Comparison of ENCODE assay signal across 14 cellular contexts in genomic region chr6:157325069-157325805, GRCh38. TPM values are rescaled to one million over a fixed set of nuclear protein-coding genes. Genes with fewer than 3 reads are reported as not detected.
A peak's percentile ranks its signal among the peaks of the same experiment; 100 is the strongest.
DNase-seq lines count a peak whose midpoint lies in the region; ATAC-seq and TF ChIP-seq lines count a peak whose summit lies in the region.
"Had no signal": no experiment of that assay in that cellular context is flagged by ENCODE, and none has a peak within 500 bp of the region (broad histone marks: within the 10 kb centered on the region; RNA-seq: fewer than 3 reads in every experiment).

No MANE protein-coding gene starts in this region.

- no peak overlapping the region for H3K4me3 ChIP-seq in A673 (ENCODE audit: low read depth, low read length, poor library complexity, severe bottlenecking)

- peaks cover 49% of the 10 kb centered on the region for H3K4me1 Mint-ChIP-seq in activated T-helper 1 cell treated with anti-CD3 and anti-CD28 coated beads, Interleukin-12 subunit alpha, Interleukin-12 subunit beta, Interleukin-2, Interleukin-4 antibody, amounts not matched to agents 30 ng/mL and 10 ng/mL and 1 ng/mL, durations not matched to agents 14 hours and 24 hours and 36 hours (ENCODE audit: low read depth)

- H3K4me3 Mint-ChIP-seq in activated T-helper 1 cell treated with anti-CD3 and anti-CD28 coated beads, Interleukin-12 subunit alpha, Interleukin-12 subunit beta, Interleukin-2, Interleukin-4 antibody, amounts not matched to agents 30 ng/mL and 10 ng/mL and 1 ng/mL, durations not matched to agents 14 hours and 24 hours and 36 hours = peak overlapping the region; percentile 6

- no peaks in the 10 kb centered on the region for H3K36me3 ChIP-seq in A673 (ENCODE audit: insufficient read depth, low read length, poor library complexity, severe bottlenecking)
- H3K36me3 ChIP-seq: sigmoid colon had no signal

- H3K27ac ChIP-seq in A673 (ENCODE audit: low read depth, low read length, poor library complexity, severe bottlenecking) = no peak overlapping the region
- H3K27ac ChIP-seq: BLaER1, SJSA1 had no signal

- H3K27ac Mint-ChIP-seq in activated T-helper 1 cell treated with anti-CD3 and anti-CD28 coated beads, Interleukin-12 subunit alpha, Interleukin-12 subunit beta, Interleukin-2, Interleukin-4 antibody, amounts not matched to agents 30 ng/mL and 10 ng/mL and 1 ng/mL, durations not matched to agents 14 hours and 24 hours and 36 hours = peak overlapping the region; percentile 4

- peaks cover 9% of the 10 kb centered on the region for H3K4me1 ChIP-seq in A673 (ENCODE audit: insufficient read depth, low read length, poor library complexity, severe bottlenecking)

- no peaks in the 10 kb centered on the region for H3K27me3 ChIP-seq in A673 (replicated peaks; ENCODE audit: insufficient read depth, low read depth, low read length, poor library complexity)
- H3K27me3 ChIP-seq: BLaER1, sigmoid colon, SJSA1 had no signal

- TF ChIP-seq CTCF in A673 (conservative IDR thresholded peaks at IDR 0.05; ENCODE audit: low read depth, low read length) = no peak

- intact Hi-C loops in A673 (cut with micrococcal nuclease; ENCODE audit: unreplicated experiment) = no loop called here
- intact Hi-C loops in activated T-helper 1 cell treated with anti-CD3 and anti-CD28 coated beads, Interleukin-12 subunit alpha, Interleukin-12 subunit beta, Interleukin-2, Interleukin-4 antibody, amounts not matched to agents 30 ng/mL and 10 ng/mL and 1 ng/mL, durations not matched to agents 14 hours and 24 hours and 36 hours (cut with micrococcal nuclease) = loop anchor here (10.0 kb wide), 1 partner anchor 550 kb away; no protein-coding TSS in a partner anchor

- H3K9me3 ChIP-seq in A673 (ENCODE audit: low read depth, low read length, poor library complexity, severe bottlenecking) = no peaks in the 10 kb centered on the region
- H3K9me3 ChIP-seq: BLaER1, sigmoid colon, SJSA1 had no signal

- peaks cover 28% of the 10 kb centered on the region for H3K27me3 Mint-ChIP-seq in activated T-helper 1 cell treated with anti-CD3 and anti-CD28 coated beads, Interleukin-12 subunit alpha, Interleukin-12 subunit beta, Interleukin-2, Interleukin-4 antibody, amounts not matched to agents 30 ng/mL and 10 ng/mL and 1 ng/mL, durations not matched to agents 14 hours and 24 hours and 36 hours (ENCODE audit: insufficient read depth)

- BruUV-seq in A673 (replicated peaks; lab: Mats Ljungman, UMichigan) = no TSS peak

- POLR2A ChIA-PET in A673 (lab: Charles Lee; ENCODE audit: low non-redundant PET) = no interaction called here

- CTCF ChIA-PET in A673 (lab: Charles Lee) = interaction anchor here (0.6 to 0.8 kb wide), 3 partner anchors 9 to 586 kb away, joined by 3 to 10 read pairs (median 4); no protein-coding TSS in a partner anchor

- no peaks in the 10 kb centered on the region for H3K9me3 Mint-ChIP-seq in activated T-helper 1 cell treated with anti-CD3 and anti-CD28 coated beads, Interleukin-12 subunit alpha, Interleukin-12 subunit beta, Interleukin-2, Interleukin-4 antibody, amounts not matched to agents 30 ng/mL and 10 ng/mL and 1 ng/mL, durations not matched to agents 14 hours and 24 hours and 36 hours

- DNase-seq in A673 (ENCODE audit: low spot score) (peak; percentile 32), ELR (ENCODE audit: low read depth) (peak; percentile 68), iris pigment epithelial cell (ENCODE audit: low read depth) (peak; percentile 69), amniotic stem cell (lab: John Stamatoyannopoulos, UW) (no peak), activated T-cell treated with anti-CD3 and anti-CD28 coated beads for 4 hours (no peak)
- no peak for DNase-seq in activated T-helper 1 cell treated with anti-CD3 and anti-CD28 coated beads, Interleukin-12 subunit alpha, Interleukin-12 subunit beta, Interleukin-2, Interleukin-4 antibody, amounts not matched to agents 30 ng/mL and 10 ng/mL and 1 ng/mL, durations not matched to agents 14 hours and 24 hours and 36 hours (ENCODE audit: low spot score)
- DNase-seq: activated effector memory CD4-positive, alpha-beta T cell treated with Interleukin-2 at 50 U/mL for 16 hours; NCI-H2029 treated with DMSO at 0.1 percent for 48 hours; NK-92 treated with Interleukin-12 subunit alpha and Interleukin-12 subunit beta, amount 100 ng/mL, for 24 hours; sigmoid colon had no signal

- H3K36me3 Mint-ChIP-seq in activated T-helper 1 cell treated with anti-CD3 and anti-CD28 coated beads, Interleukin-12 subunit alpha, Interleukin-12 subunit beta, Interleukin-2, Interleukin-4 antibody, amounts not matched to agents 30 ng/mL and 10 ng/mL and 1 ng/mL, durations not matched to agents 14 hours and 24 hours and 36 hours (ENCODE audit: low read depth) = peaks cover 5% of the 10 kb centered on the region

- no peak for ATAC-seq in GM21447 (IDR thresholded peaks at IDR 0.05; ENCODE audit: unreplicated experiment)
- ATAC-seq in GM21528 (IDR thresholded peaks at IDR 0.05; ENCODE audit: low FRiP score, unreplicated experiment) = no peak

RNA-seq across cellular contexts. Expression of gene TMEM242, which starts 1.9 kb away (rescaled TPM):
- 13.2 and 13.5 TPM in 2 replicates for total RNA-seq in A673 (2021)
- total RNA-seq in activated T-helper 1 cell treated with anti-CD3 and anti-CD28 coated beads, Interleukin-12 subunit alpha, Interleukin-12 subunit beta, Interleukin-2, Interleukin-4 antibody, amounts not matched to agents 30 ng/mL and 10 ng/mL and 1 ng/mL, durations not matched to agents 14 hours and 24 hours and 36 hours = 10.1 and 12.7 TPM in 2 replicates

RNA-seq across cellular contexts. Expression of gene ZDHHC14, which starts 55.8 kb away (rescaled TPM):
- total RNA-seq in A673 (2021) = 3.1 and 3.2 TPM in 2 replicates
- total RNA-seq in activated T-helper 1 cell treated with anti-CD3 and anti-CD28 coated beads, Interleukin-12 subunit alpha, Interleukin-12 subunit beta, Interleukin-2, Interleukin-4 antibody, amounts not matched to agents 30 ng/mL and 10 ng/mL and 1 ng/mL, durations not matched to agents 14 hours and 24 hours and 36 hours = 14.4 and 17.9 TPM in 2 replicates

Comparison
In these comparisons a context has a peak if more than half of its experiments do, and no peak if none do; other contexts are left out.
1. DNase-seq: peak in A673 (single experiment), ELR (single experiment) and iris pigment epithelial cell (single experiment); none in activated T-helper 1 cell treated with anti-CD3 and anti-CD28 coated beads, Interleukin-12 subunit alpha, Interleukin-12 subunit beta, Interleukin-2, Interleukin-4 antibody, amounts not matched to agents 30 ng/mL and 10 ng/mL and 1 ng/mL, durations not matched to agents 14 hours and 24 hours and 36 hours (single experiment), amniotic stem cell (single experiment) and activated T-cell treated with anti-CD3 and anti-CD28 coated beads for 4 hours (single experiment).